In genomic region chr11:105100976-105101630, GRCh38 we compare ENCODE assay signal across 19 cellular contexts. TPM values are rescaled to one million over a fixed set of nuclear protein-coding genes. Genes with fewer than 3 reads are reported as not detected.
A peak's percentile ranks its signal among the peaks of the same experiment; 100 is the strongest.
DNase-seq lines count a peak whose midpoint lies in the region; ATAC-seq lines count a peak whose summit lies in the region.
"Had no signal": no experiment of that assay in that cellular context is flagged by ENCODE, and none has a peak within 500 bp of the region (broad histone marks: within the 10 kb centered on the region; RNA-seq: fewer than 3 reads in every experiment).

No MANE protein-coding gene starts in this region.

- POLR2A ChIA-PET in activated CD4-positive, alpha-beta T cell treated with anti-CD3 and anti-CD28 coated beads, Interleukin-2, amount 10 ng/mL, durations not matched to agents 7 days and 5 days (lab: Charles Lee) = no interaction called here
- POLR2A ChIA-PET in naive thymus-derived CD8-positive, alpha-beta T cell (lab: Charles Lee) = no interaction called here

- peaks cover 35% of the 10 kb centered on the region for H3K4me1 Mint-ChIP-seq in activated CD4-positive, alpha-beta T cell treated with anti-CD3 and anti-CD28 coated beads, Interleukin-2, amount 10 ng/mL, durations not matched to agents 7 days and 5 days
- H3K4me1 Mint-ChIP-seq in activated naive CD8-positive, alpha-beta T cell treated with anti-CD3 and anti-CD28 coated beads for 36 hours = peaks cover 26% of the 10 kb centered on the region
- H3K4me1 Mint-ChIP-seq in naive thymus-derived CD8-positive, alpha-beta T cell = peaks cover 9 to 23% (median 21%) of the 10 kb centered on the region in 4 donors

- no peaks in the 10 kb centered on the region for H3K27me3 Mint-ChIP-seq in activated CD4-positive, alpha-beta T cell treated with anti-CD3 and anti-CD28 coated beads, Interleukin-2, amount 10 ng/mL, durations not matched to agents 7 days and 5 days
- H3K27me3 Mint-ChIP-seq in activated naive CD8-positive, alpha-beta T cell treated with anti-CD3 and anti-CD28 coated beads for 36 hours = no peaks in the 10 kb centered on the region
- peaks cover 0 to 1% (median 0%) of the 10 kb centered on the region in 5 donors for H3K27me3 Mint-ChIP-seq in naive thymus-derived CD8-positive, alpha-beta T cell

- H3K4me3 Mint-ChIP-seq in activated CD4-positive, alpha-beta T cell treated with anti-CD3 and anti-CD28 coated beads, Interleukin-2, amount 10 ng/mL, durations not matched to agents 7 days and 5 days = peak overlapping the region; percentile 80
- H3K4me3 Mint-ChIP-seq in activated naive CD8-positive, alpha-beta T cell treated with anti-CD3 and anti-CD28 coated beads for 36 hours = peak overlapping the region; percentile 41
- peak overlapping the region in 7 of 10 donors; percentile 22 to 55 (median 36) for H3K4me3 Mint-ChIP-seq in naive thymus-derived CD8-positive, alpha-beta T cell

- CTCF ChIA-PET in activated CD4-positive, alpha-beta T cell treated with anti-CD3 and anti-CD28 coated beads, Interleukin-2, amount 10 ng/mL, durations not matched to agents 7 days and 5 days (lab: Charles Lee) = no interaction called here

- H3K27ac Mint-ChIP-seq in activated CD4-positive, alpha-beta T cell treated with anti-CD3 and anti-CD28 coated beads, Interleukin-2, amount 10 ng/mL, durations not matched to agents 7 days and 5 days = peak overlapping the region; percentile 95
- peak overlapping the region; percentile 57 for H3K27ac Mint-ChIP-seq in activated naive CD8-positive, alpha-beta T cell treated with anti-CD3 and anti-CD28 coated beads for 36 hours
- peak overlapping the region in 6 of 10 donors; percentile 10 to 92 (median 68) for H3K27ac Mint-ChIP-seq in naive thymus-derived CD8-positive, alpha-beta T cell

- peaks cover 26% of the 10 kb centered on the region for H3K36me3 Mint-ChIP-seq in activated CD4-positive, alpha-beta T cell treated with anti-CD3 and anti-CD28 coated beads, Interleukin-2, amount 10 ng/mL, durations not matched to agents 7 days and 5 days (ENCODE audit: low read depth)
- H3K36me3 Mint-ChIP-seq in activated naive CD8-positive, alpha-beta T cell treated with anti-CD3 and anti-CD28 coated beads for 36 hours = no peaks in the 10 kb centered on the region
- H3K36me3 Mint-ChIP-seq in naive thymus-derived CD8-positive, alpha-beta T cell = peaks cover 0 to 5% (median 0%) of the 10 kb centered on the region in 3 donors

- peak; percentile 58 for ATAC-seq in HG03432 (IDR thresholded peaks at IDR 0.05; ENCODE audit: unreplicated experiment)
- no peak for ATAC-seq in naive thymus-derived CD8-positive, alpha-beta T cell
- ATAC-seq in HG03521 (IDR thresholded peaks at IDR 0.05; ENCODE audit: unreplicated experiment) = no peak

- peaks cover 11% of the 10 kb centered on the region for H3K9me3 Mint-ChIP-seq in activated CD4-positive, alpha-beta T cell treated with anti-CD3 and anti-CD28 coated beads, Interleukin-2, amount 10 ng/mL, durations not matched to agents 7 days and 5 days
- H3K9me3 Mint-ChIP-seq in activated naive CD8-positive, alpha-beta T cell treated with anti-CD3 and anti-CD28 coated beads for 36 hours = peaks cover 2% of the 10 kb centered on the region
- H3K9me3 Mint-ChIP-seq in naive thymus-derived CD8-positive, alpha-beta T cell = peaks cover 0 to 6% (median 0%) of the 10 kb centered on the region in 9 donors

- peak; percentile 11 for DNase-seq in activated CD4-positive, alpha-beta T cell treated with anti-CD3 and anti-CD28 coated beads, Interleukin-2, amount 10 ng/mL, durations not matched to agents 7 days and 5 days
- DNase-seq in activated CD4-positive, alpha-beta T cell treated with anti-CD3 and anti-CD28 coated beads for 4 hours = no peak
- no peak for DNase-seq in activated naive CD8-positive, alpha-beta T cell treated with anti-CD3 and anti-CD28 coated beads for 36 hours
- DNase-seq in naive thymus-derived CD8-positive, alpha-beta T cell = no peak
- DNase-seq in NCI-H226 (no peak), NCI-H1105 treated with DMSO at 0.1 percent for 48 hours (lab: John Stamatoyannopoulos, UW) (no peak)
- DNase-seq: activated gamma-delta T cell, DMS 273 treated with DMSO at 0.1 percent for 48 hours, KG1, mesenchymal stem cell, NCI-H187, NCI-H82, SIG-M5, WERI-Rb-1 had no signal

RNA-seq across cellular contexts. Expression of gene CARD18, which starts 38.5 kb away (rescaled TPM):
- total RNA-seq in activated CD4-positive, alpha-beta T cell treated with anti-CD3 and anti-CD28 coated beads, Interleukin-2, amount 10 ng/mL, durations not matched to agents 7 days and 5 days = not detected
- not detected for total RNA-seq in activated naive CD8-positive, alpha-beta T cell treated with anti-CD3 and anti-CD28 coated beads for 36 hours
- not detected for total RNA-seq in naive thymus-derived CD8-positive, alpha-beta T cell
- polyA plus RNA-seq in naive thymus-derived CD8-positive, alpha-beta T cell = not detected
- total RNA-seq: epithelial cell of proximal tubule, osteocyte, upper lobe of left lung had no signal

RNA-seq across cellular contexts. Expression of gene CARD16, which starts 56.0 kb away (rescaled TPM):
- 10 to 100 TPM; 92.5 to 98.8 TPM for total RNA-seq in activated CD4-positive, alpha-beta T cell treated with anti-CD3 and anti-CD28 coated beads, Interleukin-2, amount 10 ng/mL, durations not matched to agents 7 days and 5 days
- 10 to 100 TPM; 16.9 to 17.6 TPM for total RNA-seq in activated naive CD8-positive, alpha-beta T cell treated with anti-CD3 and anti-CD28 coated beads for 36 hours
- total RNA-seq in naive thymus-derived CD8-positive, alpha-beta T cell = 10 to 100 TPM; 41.5 to 44.7 TPM
- 100 to 1,000 TPM; 149 to 173 (median 166) TPM for polyA plus RNA-seq in naive thymus-derived CD8-positive, alpha-beta T cell
- total RNA-seq: epithelial cell of proximal tubule had no signal
